33 cellular contexts compared by ENCODE assay signal in the genomic region with DNA sequence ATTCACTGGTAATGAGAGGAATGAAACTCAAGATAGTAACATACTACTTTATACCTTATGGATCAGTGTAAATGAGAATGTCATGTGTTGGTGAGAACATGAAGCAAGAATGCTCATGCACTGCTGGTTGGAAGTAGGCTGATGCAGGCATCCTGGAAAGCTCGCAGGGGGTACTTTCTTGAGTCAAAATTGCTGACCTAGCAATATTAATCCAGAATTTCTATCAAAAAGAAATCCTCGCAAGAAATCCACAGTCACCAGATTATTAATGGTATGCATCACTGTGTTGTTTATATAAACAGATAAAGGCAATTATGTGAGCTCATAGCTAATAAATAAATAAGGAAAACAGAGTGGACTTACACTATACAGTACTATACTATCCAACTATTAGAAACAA.
"Had no signal": no experiment of that assay in that cellular context is flagged by ENCODE, and none has a peak within 500 bp of the region (broad histone marks: within the 10 kb centered on the region; RNA-seq: fewer than 3 reads in every experiment).

No MANE protein-coding gene starts in this region.

- H3K4me1 ChIP-seq: parathyroid adenoma, psoas muscle, spleen, suprapubic skin, tibial artery, transverse colon, upper lobe of right lung, uterus had no signal

- ATAC-seq: naive thymus-derived CD4-positive, alpha-beta T cell; natural killer cell; psoas muscle; right cardiac atrium; sciatic nerve; stimulated activated memory B cell treated with anti-CD40 and anti-IgM and Interleukin-4, amounts not matched to agents 10 μg/mL and 1 μg/mL and 100 μg/mL, for 72 hours; stimulated activated naive CD8-positive, alpha-beta T cell treated with anti-CD3 and anti-CD28 coated beads, Interleukin-15, amount 100 ng/mL, for 72 hours; stimulated activated naive CD8-positive, alpha-beta T cell treated with anti-CD3 and anti-CD28 coated beads, Interleukin-15, Interleukin-2, amounts not matched to agents 100 U/mL and 50 U/mL, for 24 hours; upper lobe of right lung had no signal

- H3K4me1 Mint-ChIP-seq: naive thymus-derived CD4-positive, alpha-beta T cell; natural killer cell; nephron progenitor cell; neural crest cell; stimulated activated memory B cell treated with anti-CD40 and anti-IgM and Interleukin-4, amounts not matched to agents 10 μg/mL and 1 μg/mL and 100 μg/mL, for 72 hours; stimulated activated naive CD8-positive, alpha-beta T cell treated with anti-CD3 and anti-CD28 coated beads, Interleukin-15, amount 100 ng/mL, for 72 hours had no signal

- H3K4me3 ChIP-seq: ovary, psoas muscle, skin epidermis, smooth muscle cell, spleen, suprapubic skin, testis, tibial artery, transverse colon, upper lobe of right lung, uterus had no signal

- H2AFZ ChIP-seq: parathyroid adenoma had no signal

- H3K36me3 Mint-ChIP-seq: naive thymus-derived CD4-positive, alpha-beta T cell; natural killer cell; stimulated activated memory B cell treated with anti-CD40 and anti-IgM and Interleukin-4, amounts not matched to agents 10 μg/mL and 1 μg/mL and 100 μg/mL, for 72 hours; type B pancreatic cell had no signal

- H3K4me3 Mint-ChIP-seq: naive thymus-derived CD4-positive, alpha-beta T cell; natural killer cell; nephron progenitor cell; neural crest cell; stimulated activated memory B cell treated with anti-CD40 and anti-IgM and Interleukin-4, amounts not matched to agents 10 μg/mL and 1 μg/mL and 100 μg/mL, for 72 hours; stimulated activated naive CD8-positive, alpha-beta T cell treated with anti-CD3 and anti-CD28 coated beads, Interleukin-15, amount 100 ng/mL, for 72 hours; type B pancreatic cell had no signal

- H3K79me2 ChIP-seq: parathyroid adenoma had no signal

- H3K9me3 Mint-ChIP-seq: natural killer cell; stimulated activated memory B cell treated with anti-CD40 and anti-IgM and Interleukin-4, amounts not matched to agents 10 μg/mL and 1 μg/mL and 100 μg/mL, for 72 hours; stimulated activated naive CD8-positive, alpha-beta T cell treated with anti-CD3 and anti-CD28 coated beads, Interleukin-15, amount 100 ng/mL, for 72 hours; type B pancreatic cell had no signal

- H3K4me2 ChIP-seq: smooth muscle cell had no signal

- H3K9me3 ChIP-seq: neutrophil, ovary, psoas muscle, spleen, suprapubic skin, testis, tibial artery, transverse colon, upper lobe of right lung, uterus had no signal

- H3K27me3 ChIP-seq: neutrophil, ovary, spleen, suprapubic skin, testis, tibial artery, transverse colon, upper lobe of right lung, uterus had no signal

- H3K36me3 ChIP-seq: neutrophil, ovary, spleen, suprapubic skin, tibial artery, transverse colon, upper lobe of right lung, uterus had no signal

- H3K9ac ChIP-seq: parathyroid adenoma had no signal

- H3K27me3 Mint-ChIP-seq: naive thymus-derived CD4-positive, alpha-beta T cell; progenitor cell of endocrine pancreas; stimulated activated memory B cell treated with anti-CD40 and anti-IgM and Interleukin-4, amounts not matched to agents 10 μg/mL and 1 μg/mL and 100 μg/mL, for 72 hours; stimulated activated naive CD8-positive, alpha-beta T cell treated with anti-CD3 and anti-CD28 coated beads, Interleukin-15, amount 100 ng/mL, for 72 hours; type B pancreatic cell had no signal

- H3K27ac Mint-ChIP-seq: naive thymus-derived CD4-positive, alpha-beta T cell; natural killer cell; nephron progenitor cell; progenitor cell of endocrine pancreas; stimulated activated memory B cell treated with anti-CD40 and anti-IgM and Interleukin-4, amounts not matched to agents 10 μg/mL and 1 μg/mL and 100 μg/mL, for 72 hours; type B pancreatic cell had no signal

- DNase-seq: naive thymus-derived CD4-positive, alpha-beta T cell; natural killer cell; nephron progenitor cell; nucleus accumbens; ovary; posterior cingulate gyrus; psoas muscle; right cardiac atrium; spleen; stimulated activated CD4-positive, alpha-beta T cell treated with anti-CD3 and anti-CD28 coated beads, Interleukin-12 subunit alpha, Interleukin-12 subunit beta, amount 100 ng/mL, for 4 hours; stimulated activated CD4-positive, alpha-beta T cell treated with anti-CD3 and anti-CD28 coated beads, Interleukin-1b, Interleukin-23, amount 100 ng/mL, for 48 hours; stimulated activated CD4-positive, alpha-beta T cell treated with anti-CD3 and anti-CD28 coated beads, Interleukin-4, amount 100 ng/mL, for 1 hour; stimulated activated CD4-positive, alpha-beta T cell treated with anti-CD3 and anti-CD28 coated beads, Interleukin-4, amount 100 ng/mL, for 4 hours; stimulated activated CD8-positive, alpha-beta memory T cell treated with anti-CD3 and anti-CD28 coated beads, Interleukin-4, amount 100 ng/mL, for 48 hours; stimulated activated naive CD4-positive, alpha-beta T cell; stimulated activated naive CD8-positive, alpha-beta T cell treated with anti-CD3 and anti-CD28 coated beads, Interleukin-15, amount 100 ng/mL, for 72 hours; stimulated activated naive CD8-positive, alpha-beta T cell treated with anti-CD3 and anti-CD28 coated beads, Interleukin-15, Interleukin-2, amounts not matched to agents 100 U/mL and 50 U/mL, for 24 hours; substantia nigra; testis; tibial artery; transverse colon; upper lobe of right lung; uterus had no signal

- H3K27ac ChIP-seq: neutrophil, ovary, parathyroid adenoma, psoas muscle, skin epidermis, spleen, suprapubic skin, testis, tibial artery, transverse colon, upper lobe of right lung, uterus had no signal
